In the genomic region with DNA sequence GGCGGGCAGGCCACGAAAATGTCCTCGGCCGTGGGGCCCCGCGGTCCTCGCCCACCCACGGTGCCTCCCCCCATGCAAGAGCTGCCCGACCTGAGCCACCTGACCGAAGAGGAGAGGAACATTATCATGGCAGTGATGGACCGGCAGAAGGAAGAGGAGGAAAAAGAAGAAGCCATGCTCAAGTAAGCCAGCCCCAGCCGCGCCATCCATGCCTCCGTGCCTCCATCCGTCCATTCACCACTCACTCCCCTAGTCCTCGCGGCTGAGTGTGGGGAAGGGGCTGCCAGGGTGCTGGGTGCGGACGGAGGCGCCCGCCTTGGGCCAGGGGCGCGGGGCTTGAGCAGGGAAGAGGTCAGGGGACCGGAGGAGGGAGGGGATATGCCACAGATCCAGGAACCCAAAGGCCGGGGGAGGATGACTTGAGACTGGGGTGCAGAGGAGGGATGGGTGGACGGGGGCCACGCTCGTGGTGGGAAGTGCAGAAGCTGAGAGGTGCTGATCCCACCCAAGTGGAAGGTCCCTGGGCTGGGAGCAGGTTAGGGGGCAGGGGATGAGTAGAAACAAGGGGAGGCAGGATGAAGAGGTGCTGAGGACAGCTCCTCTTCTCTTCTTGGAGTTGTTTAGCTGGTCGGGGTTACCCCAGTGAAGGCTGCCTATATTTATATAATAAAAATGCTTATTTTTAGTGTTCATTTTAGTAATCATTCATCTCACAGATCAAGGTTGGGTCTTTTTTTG, we compare ENCODE assay signal across 10 cellular contexts. TPM values are rescaled to one million over a fixed set of nuclear protein-coding genes. Genes with fewer than 3 reads are reported as not detected.
DNase-seq lines count a peak whose midpoint lies in the region; ATAC-seq, FAIRE-seq and TF ChIP-seq lines count a peak whose summit lies in the region.
"Had no signal": no experiment of that assay in that cellular context is flagged by ENCODE, and none has a peak within 500 bp of the region (broad histone marks: within the 10 kb centered on the region; RNA-seq: fewer than 3 reads in every experiment).

No MANE protein-coding gene starts in this region.

- TF ChIP-seq EP300 in HepG2 (IDR thresholded peaks at IDR 0.05; ENCODE audit: low read depth in 2 of 2, low read length in 2 of 2) (no peak), HepG2 (CRISPR knock-in tag; IDR thresholded peaks at IDR 0.05; ENCODE audit: borderline replicate concordance) (no peak)

- peak overlapping the region; percentile 5 to 53 (median 36) for H3K4me3 ChIP-seq in heart left ventricle
- H3K4me3 ChIP-seq in HepG2 (replicated peaks in 1 of 3; ENCODE audit: insufficient read depth in 1 of 3, low read depth in 2 of 3, low read length in 3 of 3): peak overlapping the region in 1 of 3 experiments; percentile 48; a peak in 1 of 6 replicates
- H3K4me3 ChIP-seq in aorta (ENCODE audit: low read length in 2 of 2): peak overlapping the region; percentile 20 to 76

- no peaks in the 10 kb centered on the region for H3K36me3 ChIP-seq in heart left ventricle
- no peaks in the 10 kb centered on the region for H3K36me3 ChIP-seq in HepG2 (replicated peaks in 1 of 2; ENCODE audit: control insufficient read depth in 1 of 2, insufficient read depth in 2 of 2, low read length in 2 of 2)
- no peaks in the 10 kb centered on the region for H3K36me3 ChIP-seq in aorta (ENCODE audit: control insufficient read depth in 1 of 2, insufficient read depth in 2 of 2, low read length in 1 of 2)
- H3K36me3 ChIP-seq: Peyer's patch had no signal

- H3K27me3 Mint-ChIP-seq in activated B cell treated with CpG ODN at 0.5 μM for 24 hours: peaks cover 35% of the 10 kb centered on the region

- H3K4me2 ChIP-seq in HepG2 (ENCODE audit: low read depth, low read length): peak overlapping the region; percentile 42

- no peak overlapping the region for H3K9ac ChIP-seq in HepG2 (ENCODE audit: insufficient read depth, low read depth, low read length)

- DNase-seq in heart left ventricle: peak in 1 of 5 donors; percentile 48
- no peak for DNase-seq in cardiac septum (ENCODE audit: low spot score)
- DNase-seq in activated B cell treated with CpG ODN at 0.5 μM for 24 hours: no peak
- no peak for DNase-seq in HepG2 (ENCODE audit: low spot score)
- peak in 1 of 2 donors; percentile 73 for DNase-seq in aorta
- DNase-seq in hepatic stellate cell (ENCODE audit: low spot score): no peak
- DNase-seq in A172 (ENCODE audit: low spot score): no peak
- no peak for DNase-seq in HT-29 (ENCODE audit: low spot score)

- no peak overlapping the region for H2AFZ ChIP-seq in HepG2 (ENCODE audit: low read length)

- no peaks in the 10 kb centered on the region for H4K20me1 ChIP-seq in HepG2 (ENCODE audit: insufficient read depth, low read length)

- WGBS in heart left ventricle, 4 donors: 3 to 6% (median 4%) methylated on average over 28 to 29 of the region's 29 CpGs
- 25% methylated on average over 19 of the region's 29 CpGs for WGBS in HepG2 (ENCODE audit: low lambda C conversion rate)
- 2 to 3% methylated on average over 29 of the region's 29 CpGs for WGBS in aorta, 2 donors

- peaks cover 0 to 10% (median 0%) of the 10 kb centered on the region in 12 donors for H3K4me1 ChIP-seq in heart left ventricle
- H3K4me1 ChIP-seq in HepG2 (ENCODE audit: insufficient read depth, low read length): no peaks in the 10 kb centered on the region
- H3K4me1 ChIP-seq in aorta (ENCODE audit: control insufficient read depth in 1 of 2, insufficient read depth in 2 of 2, low read length in 2 of 2): no peaks in the 10 kb centered on the region
- H3K4me1 ChIP-seq: Peyer's patch had no signal

- ATAC-seq in heart left ventricle (peak in 1 of 4 donors; percentile 27), activated B cell treated with CpG ODN at 0.5 μM for 24 hours (ENCODE audit: low read depth) (no peak), HepG2 (no peak; the same call in none of the 3 replicates), aorta (ENCODE audit: low FRiP score) (peak; percentile 23)

- FAIRE-seq in HepG2 (lab: Jason Lieb, UNC): no peak

- no peak overlapping the region for H3K27ac Mint-ChIP-seq in activated B cell treated with CpG ODN at 0.5 μM for 24 hours
- H3K27ac Mint-ChIP-seq: stimulated activated naive CD8-positive, alpha-beta T cell treated with anti-CD3 and anti-CD28 coated beads, Interleukin-15, Interleukin-2, amounts not matched to agents 100 ng/mL and 50 ng/mL, for 24 hours had no signal

- no TSS peak for BruUV-seq in HepG2 (replicated peaks; lab: Mats Ljungman, UMichigan)

- TF ChIP-seq RAD21 in HepG2 (CRISPR knock-in tag; IDR thresholded peaks at IDR 0.05): no peak

- peaks cover 8 to 50% (median 24%) of the 10 kb centered on the region in 9 donors for H3K27me3 ChIP-seq in heart left ventricle
- H3K27me3 ChIP-seq in HepG2 (ENCODE audit: control insufficient read depth in 1 of 2, insufficient read depth in 2 of 2, low read length in 2 of 2): peaks cover 0 to 17% of the 10 kb centered on the region in 2 experiments; a peak in 2 of 5 replicates
- H3K27me3 ChIP-seq in aorta (ENCODE audit: control insufficient read depth in 1 of 2, insufficient read depth in 2 of 2, low read length in 1 of 2): peaks cover 0 to 2% of the 10 kb centered on the region in 2 donors
- H3K27me3 ChIP-seq: Peyer's patch had no signal

- TF ChIP-seq POLR2A in heart left ventricle (IDR thresholded peaks at IDR 0.05) (no peak), HepG2 (IDR thresholded peaks at IDR 0.05; ENCODE audit: insufficient read depth in 1 of 2, low read depth in 2 of 2, low read length in 2 of 2) (no peak)

- in situ Hi-C loops in HepG2 (cut with HindIII; ENCODE audit: extremely low pct_ligation_motif_present, low pct_unique_long_range_greater_than_20kb): no loop called here

- CTCF ChIA-PET in activated B cell treated with CpG ODN at 0.5 μM for 24 hours (lab: Charles Lee): no interaction called here
- CTCF ChIA-PET in HepG2 (lab: Yijun Ruan, JAX; ENCODE audit: low intra/inter-chr PET ratio, low total read pairs): no interaction called here

- no peaks in the 10 kb centered on the region for H3K79me2 ChIP-seq in HepG2 (ENCODE audit: insufficient read depth, low read length)

- H3K36me3 Mint-ChIP-seq in activated B cell treated with CpG ODN at 0.5 μM for 24 hours (ENCODE audit: low read depth): no peaks in the 10 kb centered on the region

- TF ChIP-seq CTCF in heart left ventricle (IDR thresholded peaks at IDR 0.05) (no peak), activated B cell treated with CpG ODN at 0.5 μM for 24 hours (IDR thresholded peaks at IDR 0.05) (no peak), HepG2 (CRISPR knock-in tag; IDR thresholded peaks at IDR 0.05) (no peak; the same call in 1 of the 2 replicates)

- POLR2A ChIA-PET in activated B cell treated with CpG ODN at 0.5 μM for 24 hours (lab: Charles Lee) (no interaction called here), HepG2 (lab: Yijun Ruan, JAX) (no interaction called here)

- H3K4me3 Mint-ChIP-seq in activated B cell treated with CpG ODN at 0.5 μM for 24 hours: peak overlapping the region; percentile 19
- H3K4me3 Mint-ChIP-seq: stimulated activated naive CD8-positive, alpha-beta T cell treated with anti-CD3 and anti-CD28 coated beads, Interleukin-15, Interleukin-2, amounts not matched to agents 100 ng/mL and 50 ng/mL, for 24 hours had no signal

- H3K27ac ChIP-seq in heart left ventricle (no peak overlapping the region), HepG2 (ENCODE audit: extremely low read length, insufficient read depth, low read length) (no peak overlapping the region), aorta (ENCODE audit: low read depth in 1 of 2, low read length in 2 of 2) (no peak overlapping the region)
- H3K27ac ChIP-seq: Peyer's patch had no signal

- H3K9me3 Mint-ChIP-seq in activated B cell treated with CpG ODN at 0.5 μM for 24 hours: no peaks in the 10 kb centered on the region
- H3K9me3 Mint-ChIP-seq: stimulated activated naive CD8-positive, alpha-beta T cell treated with anti-CD3 and anti-CD28 coated beads, Interleukin-15, Interleukin-2, amounts not matched to agents 100 ng/mL and 50 ng/mL, for 24 hours had no signal

- H3K9me3 ChIP-seq in heart left ventricle: no peaks in the 10 kb centered on the region
- H3K9me3 ChIP-seq in HepG2 (ENCODE audit: low read length): no peaks in the 10 kb centered on the region
- peaks cover 1% of the 10 kb centered on the region for H3K9me3 ChIP-seq in aorta (ENCODE audit: control insufficient read depth, low read length)
- H3K9me3 ChIP-seq: Peyer's patch had no signal

- intact Hi-C loops in heart left ventricle (cut with DNase I): no loop called here
- intact Hi-C loops in cardiac septum (cut with DNase I): no loop called here
- intact Hi-C loops in activated B cell treated with CpG ODN at 0.5 μM for 24 hours (cut with micrococcal nuclease): no loop called here
- intact Hi-C loops in HepG2 (cut with micrococcal nuclease; ENCODE audit: unreplicated experiment): no loop called here
- intact Hi-C loops in aorta (cut with DNase I): loop anchor here in 1 of 2 donors (10.0 kb wide), 1 partner anchor 352 kb away; no protein-coding TSS in a partner anchor

- H3K4me1 Mint-ChIP-seq in activated B cell treated with CpG ODN at 0.5 μM for 24 hours: peaks cover 6% of the 10 kb centered on the region

RNA-seq across cellular contexts. Expression of a gene that starts 0.8 kb away (rescaled TPM):
- total RNA-seq in heart left ventricle (1 to 10 TPM in 4 of 9 donors, under 1 TPM in 3, not detected in 2; 0.11 to 3.2 (median 1.1) TPM), cardiac septum (1.2 TPM), activated B cell treated with CpG ODN at 0.5 μM for 24 hours (not detected in 2 replicates), HepG2 (2016; rRNA removed; fragmentation: Illumina TruSeq; extraction: Trizol) (not detected in 2 replicates), aorta (1 to 10 TPM; 4.8 to 5.7 TPM)
- polyA plus RNA-seq in heart left ventricle (not detected), HepG2 (2011; rRNA removed) (not detected in 2 replicates), aorta (under 1 TPM in 1 of 2 donors, not detected in 1; under 0.01 TPM)
- total RNA-seq in HepG2 (2016; cell fraction: cytosol; rRNA removed; fragmentation: Illumina TruSeq; extraction: Trizol; ENCODE audit: low read depth): not detected in 2 replicates
- total RNA-seq in HepG2 (2016; cell fraction: insoluble cytoplasmic fraction; rRNA removed; fragmentation: Illumina TruSeq; extraction: Trizol): not detected in 2 replicates
- not detected in 2 replicates for total RNA-seq in HepG2 (2016; cell fraction: membrane; rRNA removed; fragmentation: Illumina TruSeq; extraction: Trizol)
- total RNA-seq in HepG2 (2016; cell fraction: nucleus; rRNA removed; fragmentation: Illumina TruSeq; extraction: Trizol): not detected in 2 replicates
- not detected in 2 replicates for polyA plus RNA-seq in HepG2 (2011; cell fraction: cytosol; rRNA removed)
- not detected in 2 replicates for polyA plus RNA-seq in HepG2 (2011; cell fraction: nucleus; rRNA removed)
- polyA plus RNA-seq in HepG2 (2012): not detected in 2 replicates
- not detected in 2 replicates for polyA plus RNA-seq in HepG2 (2016; cell fraction: cytosol; fragmentation: Illumina TruSeq; extraction: Trizol; ENCODE audit: low read depth)
- not detected in 2 replicates for polyA plus RNA-seq in HepG2 (2016; cell fraction: insoluble cytoplasmic fraction; fragmentation: Illumina TruSeq; extraction: Trizol; ENCODE audit: low read depth)
- polyA plus RNA-seq in HepG2 (2016; cell fraction: membrane; fragmentation: Illumina TruSeq; extraction: Trizol; ENCODE audit: low read depth): not detected in 2 replicates
- not detected in 2 replicates for polyA plus RNA-seq in HepG2 (2016; cell fraction: nucleus; fragmentation: Illumina TruSeq; extraction: Trizol; ENCODE audit: insufficient read depth, low read depth)
- polyA minus RNA-seq in HepG2 (2011; rRNA and poly(A)+ RNA removed; ENCODE audit: low replicate concordance): 1.6 TPM in 1 of 2 replicates, not detected in the other
- not detected in 2 replicates for polyA minus RNA-seq in HepG2 (2011; cell fraction: cytosol; rRNA and poly(A)+ RNA removed)
- not detected in 2 replicates for polyA minus RNA-seq in HepG2 (2011; cell fraction: nucleus; rRNA and poly(A)+ RNA removed)
- total RNA-seq in A172 (2014; rRNA removed; shearing (Covaris generic)): not detected in 2 replicates
- not detected in 2 replicates for total RNA-seq in HT-29 (2014; rRNA removed; shearing (Covaris generic))
